ENCODE assay signal across 18 cellular contexts in the genomic region with DNA sequence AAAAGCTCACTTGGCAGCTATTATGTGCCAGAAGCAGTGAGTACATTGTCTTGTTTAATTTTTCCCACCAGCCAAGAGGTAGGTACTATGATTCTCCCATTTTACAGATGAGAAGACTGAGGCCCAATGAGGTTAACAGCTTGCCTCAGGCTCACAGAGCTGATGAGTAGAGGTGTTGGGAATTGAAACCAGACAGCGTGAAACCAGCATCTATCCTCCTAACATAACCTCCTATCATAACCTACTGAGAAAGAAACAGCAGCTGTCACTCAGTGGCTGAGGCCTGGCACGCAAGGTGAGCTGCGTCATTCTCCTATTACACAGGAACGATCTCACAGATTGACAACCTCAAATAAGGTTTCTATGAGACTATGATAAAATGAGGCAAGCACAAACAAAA. TPM values are rescaled to one million over a fixed set of nuclear protein-coding genes. Genes with fewer than 3 reads are reported as not detected.
DNase-seq lines count a peak whose midpoint lies in the region; ATAC-seq lines count a peak whose summit lies in the region.
"Had no signal": no experiment of that assay in that cellular context is flagged by ENCODE, and none has a peak within 500 bp of the region (broad histone marks: within the 10 kb centered on the region; RNA-seq: fewer than 3 reads in every experiment).

No MANE protein-coding gene starts in this region.

- ATAC-seq in GM18520 (IDR thresholded peaks at IDR 0.05; ENCODE audit: unreplicated experiment) (peak; percentile 51), HG02885 (IDR thresholded peaks at IDR 0.05; ENCODE audit: poor library complexity, unreplicated experiment) (peak; percentile 59), GM18861 (IDR thresholded peaks at IDR 0.05; ENCODE audit: unreplicated experiment) (no peak), GM18502 (IDR thresholded peaks at IDR 0.05; ENCODE audit: poor library complexity, unreplicated experiment) (no peak)
- no peak for ATAC-seq in activated CD8-positive, alpha-beta T cell treated with anti-CD3 and anti-CD28 coated beads, Interleukin-2, amount 10 ng/mL, durations not matched to agents 7 days and 5 days
- ATAC-seq in stimulated activated effector memory CD8-positive, alpha-beta T cell treated with anti-CD3 and anti-CD28 coated beads, Interleukin-12 subunit alpha, Interleukin-12 subunit beta, amount 100 ng/mL, for 72 hours, result peak; percentile 73
- ATAC-seq: SK-N-SH treated with all-trans-retinoic acid at 6 μM for 48 hours had no signal

- no peak overlapping the region for H3K4me3 Mint-ChIP-seq in activated CD8-positive, alpha-beta T cell treated with anti-CD3 and anti-CD28 coated beads, Interleukin-2, amount 10 ng/mL, durations not matched to agents 7 days and 5 days
- no peak overlapping the region for H3K4me3 Mint-ChIP-seq in stimulated activated effector memory CD8-positive, alpha-beta T cell treated with anti-CD3 and anti-CD28 coated beads, Interleukin-12 subunit alpha, Interleukin-12 subunit beta, amount 100 ng/mL, for 72 hours
- H3K4me3 Mint-ChIP-seq: CD4-positive, alpha-beta memory T cell had no signal

- peak overlapping the region; percentile 3 for H3K27ac Mint-ChIP-seq in activated CD8-positive, alpha-beta T cell treated with anti-CD3 and anti-CD28 coated beads, Interleukin-2, amount 10 ng/mL, durations not matched to agents 7 days and 5 days
- H3K27ac Mint-ChIP-seq in stimulated activated effector memory CD8-positive, alpha-beta T cell treated with anti-CD3 and anti-CD28 coated beads, Interleukin-12 subunit alpha, Interleukin-12 subunit beta, amount 100 ng/mL, for 72 hours, result no peak overlapping the region

- CTCF ChIA-PET in activated CD8-positive, alpha-beta T cell treated with anti-CD3 and anti-CD28 coated beads, Interleukin-2, amount 10 ng/mL, durations not matched to agents 7 days and 5 days (lab: Charles Lee), result interaction anchor here (1.0 kb wide), 1 partner anchor 17 kb away, joined by 4 read pairs; no protein-coding TSS in a partner anchor

- POLR2A ChIA-PET in activated CD8-positive, alpha-beta T cell treated with anti-CD3 and anti-CD28 coated beads, Interleukin-2, amount 10 ng/mL, durations not matched to agents 7 days and 5 days (lab: Charles Lee), result no interaction called here

- no peak for DNase-seq in activated CD8-positive, alpha-beta T cell treated with anti-CD3 and anti-CD28 coated beads, Interleukin-2, amount 10 ng/mL, durations not matched to agents 7 days and 5 days
- no peak for DNase-seq in stimulated activated effector memory CD8-positive, alpha-beta T cell treated with anti-CD3 and anti-CD28 coated beads, Interleukin-12 subunit alpha, Interleukin-12 subunit beta, amount 100 ng/mL, for 72 hours (ENCODE audit: low spot score in 2 of 2)
- DNase-seq in D341Med (ENCODE audit: low spot score), result no peak
- DNase-seq: BE2C; CD4-positive, alpha-beta memory T cell; DND-41; GM23248; HCEC 1CT; NCI-H1092; NCI-H2107; NCI-H345; NCI-H526 treated with DMSO at 0.1 percent for 48 hours; SHP77 treated with DMSO at 0.1 percent for 48 hours had no signal

- no peaks in the 10 kb centered on the region for H3K36me3 Mint-ChIP-seq in activated CD8-positive, alpha-beta T cell treated with anti-CD3 and anti-CD28 coated beads, Interleukin-2, amount 10 ng/mL, durations not matched to agents 7 days and 5 days (ENCODE audit: low read depth)
- H3K36me3 Mint-ChIP-seq in stimulated activated effector memory CD8-positive, alpha-beta T cell treated with anti-CD3 and anti-CD28 coated beads, Interleukin-12 subunit alpha, Interleukin-12 subunit beta, amount 100 ng/mL, for 72 hours, result no peaks in the 10 kb centered on the region

- no peaks in the 10 kb centered on the region for H3K9me3 Mint-ChIP-seq in activated CD8-positive, alpha-beta T cell treated with anti-CD3 and anti-CD28 coated beads, Interleukin-2, amount 10 ng/mL, durations not matched to agents 7 days and 5 days (ENCODE audit: insufficient read depth)
- H3K9me3 Mint-ChIP-seq in stimulated activated effector memory CD8-positive, alpha-beta T cell treated with anti-CD3 and anti-CD28 coated beads, Interleukin-12 subunit alpha, Interleukin-12 subunit beta, amount 100 ng/mL, for 72 hours, result no peaks in the 10 kb centered on the region
- H3K9me3 Mint-ChIP-seq: CD4-positive, alpha-beta memory T cell had no signal

- no peaks in the 10 kb centered on the region for H3K27me3 Mint-ChIP-seq in activated CD8-positive, alpha-beta T cell treated with anti-CD3 and anti-CD28 coated beads, Interleukin-2, amount 10 ng/mL, durations not matched to agents 7 days and 5 days (ENCODE audit: low read depth)

- peaks cover 7% of the 10 kb centered on the region for H3K4me1 Mint-ChIP-seq in activated CD8-positive, alpha-beta T cell treated with anti-CD3 and anti-CD28 coated beads, Interleukin-2, amount 10 ng/mL, durations not matched to agents 7 days and 5 days (ENCODE audit: low read depth)
- peaks cover 15% of the 10 kb centered on the region for H3K4me1 Mint-ChIP-seq in stimulated activated effector memory CD8-positive, alpha-beta T cell treated with anti-CD3 and anti-CD28 coated beads, Interleukin-12 subunit alpha, Interleukin-12 subunit beta, amount 100 ng/mL, for 72 hours

RNA-seq across cellular contexts. Expression of gene PYROXD2, which starts 6.2 kb away (rescaled TPM):
- total RNA-seq in activated CD8-positive, alpha-beta T cell treated with anti-CD3 and anti-CD28 coated beads, Interleukin-2, amount 10 ng/mL, durations not matched to agents 7 days and 5 days, result 1 to 10 TPM; 8.3 to 9.3 TPM

RNA-seq across cellular contexts. Expression of gene HPS1, which starts 37.9 kb away (rescaled TPM):
- 10 to 100 TPM; 85.2 to 91.9 TPM for total RNA-seq in activated CD8-positive, alpha-beta T cell treated with anti-CD3 and anti-CD28 coated beads, Interleukin-2, amount 10 ng/mL, durations not matched to agents 7 days and 5 days

Comparison
In these comparisons a context has a peak if more than half of its experiments do, and no peak if none do; other contexts are left out.
1. ATAC-seq: peak in GM18520 (single experiment), HG02885 (single experiment) and stimulated activated effector memory CD8-positive, alpha-beta T cell treated with anti-CD3 and anti-CD28 coated beads, Interleukin-12 subunit alpha, Interleukin-12 subunit beta, amount 100 ng/mL, for 72 hours (single experiment); none in activated CD8-positive, alpha-beta T cell treated with anti-CD3 and anti-CD28 coated beads, Interleukin-2, amount 10 ng/mL, durations not matched to agents 7 days and 5 days (single experiment), GM18861 (single experiment) and GM18502 (single experiment).